ENCODE assay signal across 26 cellular contexts in the genomic region with DNA sequence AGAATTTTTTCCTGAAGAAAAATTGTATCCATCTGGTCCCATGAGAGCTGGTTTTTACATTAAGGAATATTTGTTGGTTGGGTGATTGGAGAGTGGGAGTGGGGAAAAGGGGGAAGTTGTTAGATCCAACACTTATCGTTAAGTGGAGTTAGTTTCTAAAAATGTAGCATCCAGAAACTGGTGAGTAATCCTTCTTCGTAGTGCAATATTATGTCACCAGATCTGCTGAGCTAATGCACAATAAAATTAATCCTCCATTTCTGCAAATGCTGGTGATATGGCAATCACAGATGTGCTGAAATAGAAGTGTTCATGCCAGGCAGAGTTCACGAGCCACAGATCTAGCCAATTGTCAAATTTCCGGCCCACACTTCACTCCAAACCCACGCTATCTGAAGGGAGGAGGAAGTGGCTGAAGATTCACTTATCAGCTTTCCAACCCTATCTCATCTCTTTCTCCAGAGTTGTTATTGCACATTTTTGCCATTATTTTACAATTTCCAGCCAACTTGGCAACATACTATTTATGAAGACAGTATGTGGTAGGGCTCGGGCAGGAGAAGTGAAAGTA.
"Had no signal": no experiment of that assay in that cellular context is flagged by ENCODE, and none has a peak within 500 bp of the region (broad histone marks: within the 10 kb centered on the region; RNA-seq: fewer than 3 reads in every experiment).

No MANE protein-coding gene starts in this region.

- DNase-seq: activated gamma-delta T cell treated with Interleukin-2 at 50 U/mL for 16 hours; activated T-cell treated with anti-CD3 and anti-CD28 coated beads, Interleukin-2, amount 50 U/mL, for 1 hour; anterior cingulate cortex; colonic mucosa; dorsolateral prefrontal cortex; effector memory CD8-positive, alpha-beta T cell; glutamatergic neuron; immature natural killer cell; lower lobe of right lung; naive B cell; retina; stimulated activated CD4-positive, alpha-beta T cell treated with anti-CD3 and anti-CD28 coated beads, Interleukin-12 subunit alpha, Interleukin-12 subunit beta, amount 100 ng/mL, for 4 hours; stomach; transverse colon had no signal

- H3K79me2 ChIP-seq: hepatocyte had no signal

- H3K36me3 ChIP-seq: colonic mucosa, esophagus muscularis mucosa, lower lobe of right lung, stomach, transverse colon had no signal

- H3K4me1 ChIP-seq: colonic mucosa, lower lobe of right lung, stomach, transverse colon had no signal

- H3K27ac Mint-ChIP-seq: activated naive CD4-positive, alpha-beta T cell treated with anti-CD3 and anti-CD28 coated beads, Interleukin-2, amount 50 U/mL, for 24 hours; effector memory CD8-positive, alpha-beta T cell; immature natural killer cell; naive B cell; stimulated activated effector memory CD8-positive, alpha-beta T cell treated with anti-CD3 and anti-CD28 coated beads, Interleukin-12 subunit alpha, Interleukin-12 subunit beta, amount 100 ng/mL, for 72 hours; T-helper 2 cell treated with Interferon-gamma antibody and Interleukin-4, amounts not matched to agents 5 μg/mL and 100 μg/mL, for 36 hours; WTC11 had no signal

- FAIRE-seq: endothelial cell of umbilical vein, frontal cortex, TTC549, urothelium cell line had no signal

- H3K4me3 ChIP-seq: colonic mucosa, dorsolateral prefrontal cortex, esophagus muscularis mucosa, hepatocyte, lower lobe of right lung, stomach, transverse colon had no signal

- ATAC-seq: effector memory CD8-positive, alpha-beta T cell; left lobe of liver; lower lobe of right lung; stimulated activated effector memory CD8-positive, alpha-beta T cell treated with anti-CD3 and anti-CD28 coated beads, Interleukin-12 subunit alpha, Interleukin-12 subunit beta, amount 100 ng/mL, for 72 hours; WTC11 had no signal

- H3K27ac ChIP-seq: colonic mucosa, dorsolateral prefrontal cortex, esophagus muscularis mucosa, hepatocyte, lower lobe of right lung, stomach, transverse colon had no signal

- H3K27me3 Mint-ChIP-seq: effector memory CD8-positive, alpha-beta T cell; naive B cell had no signal

- H3K4me1 Mint-ChIP-seq: activated naive CD4-positive, alpha-beta T cell treated with anti-CD3 and anti-CD28 coated beads, Interleukin-2, amount 50 U/mL, for 24 hours; central memory CD8-positive, alpha-beta T cell; immature natural killer cell; naive B cell; stimulated activated effector memory CD8-positive, alpha-beta T cell treated with anti-CD3 and anti-CD28 coated beads, Interleukin-12 subunit alpha, Interleukin-12 subunit beta, amount 100 ng/mL, for 72 hours had no signal

- H3K9me3 ChIP-seq: colonic mucosa, esophagus muscularis mucosa, lower lobe of right lung, stomach, transverse colon had no signal

- H3K4me3 Mint-ChIP-seq: activated naive CD4-positive, alpha-beta T cell treated with anti-CD3 and anti-CD28 coated beads, Interleukin-2, amount 50 U/mL, for 24 hours; central memory CD8-positive, alpha-beta T cell; effector memory CD8-positive, alpha-beta T cell; immature natural killer cell; naive B cell; stimulated activated effector memory CD8-positive, alpha-beta T cell treated with anti-CD3 and anti-CD28 coated beads, Interleukin-12 subunit alpha, Interleukin-12 subunit beta, amount 100 ng/mL, for 72 hours; T-helper 2 cell treated with Interferon-gamma antibody and Interleukin-4, amounts not matched to agents 5 μg/mL and 100 μg/mL, for 36 hours; WTC11 had no signal

- H3K9me3 Mint-ChIP-seq: stimulated activated effector memory CD8-positive, alpha-beta T cell treated with anti-CD3 and anti-CD28 coated beads, Interleukin-12 subunit alpha, Interleukin-12 subunit beta, amount 100 ng/mL, for 72 hours; T-helper 2 cell treated with Interferon-gamma antibody and Interleukin-4, amounts not matched to agents 5 μg/mL and 100 μg/mL, for 36 hours; WTC11 had no signal

- H3K27me3 ChIP-seq: colonic mucosa, dorsolateral prefrontal cortex, esophagus muscularis mucosa, hepatocyte, stomach, transverse colon had no signal

- H2AFZ ChIP-seq: hepatocyte had no signal

- H3K36me3 Mint-ChIP-seq: activated naive CD4-positive, alpha-beta T cell treated with anti-CD3 and anti-CD28 coated beads, Interleukin-2, amount 50 U/mL, for 24 hours; immature natural killer cell; naive B cell; stimulated activated effector memory CD8-positive, alpha-beta T cell treated with anti-CD3 and anti-CD28 coated beads, Interleukin-12 subunit alpha, Interleukin-12 subunit beta, amount 100 ng/mL, for 72 hours; WTC11 had no signal

- H3K4me2 ChIP-seq: hepatocyte had no signal
